8 cellular contexts compared by ENCODE assay signal in the genomic region with DNA sequence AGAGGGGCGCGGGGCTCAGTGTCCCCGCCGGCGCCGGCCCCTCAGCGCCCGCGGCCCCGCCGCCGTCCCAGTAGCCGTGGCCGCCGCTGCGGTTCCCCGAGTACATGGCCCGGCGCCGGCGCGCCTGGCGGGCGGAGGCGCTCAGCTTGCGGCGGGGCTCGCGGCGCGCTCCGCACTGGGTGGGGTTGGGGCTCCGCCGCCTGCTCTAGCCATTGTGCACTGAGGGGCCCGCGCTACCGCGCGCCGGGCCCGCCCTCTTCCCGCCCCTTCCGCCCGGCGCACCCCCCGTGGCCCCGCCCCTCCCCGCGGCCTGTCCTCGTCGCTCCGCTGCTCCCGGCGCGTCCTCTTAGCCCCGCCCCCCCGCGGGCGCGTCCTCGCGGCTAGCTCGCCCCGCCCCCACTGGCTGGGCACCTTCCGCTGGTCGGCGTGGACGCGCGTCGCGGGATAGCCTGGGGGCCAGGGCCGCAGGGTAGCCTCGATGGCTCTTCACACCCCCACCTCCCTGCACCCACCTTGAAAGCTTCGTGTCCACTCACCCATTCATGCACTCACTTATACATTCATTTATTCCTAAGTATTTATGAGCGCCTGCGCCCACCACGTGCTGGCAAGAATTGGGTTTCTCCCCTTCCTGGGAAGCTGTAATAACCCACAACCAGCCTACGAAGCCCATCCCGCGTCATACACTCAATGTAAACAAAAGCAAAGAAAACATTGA. TPM values are rescaled to one million over a fixed set of nuclear protein-coding genes. Genes with fewer than 3 reads are reported as not detected.
DNase-seq lines count a peak whose midpoint lies in the region; ATAC-seq and TF ChIP-seq lines count a peak whose summit lies in the region.

A gene with protein sequence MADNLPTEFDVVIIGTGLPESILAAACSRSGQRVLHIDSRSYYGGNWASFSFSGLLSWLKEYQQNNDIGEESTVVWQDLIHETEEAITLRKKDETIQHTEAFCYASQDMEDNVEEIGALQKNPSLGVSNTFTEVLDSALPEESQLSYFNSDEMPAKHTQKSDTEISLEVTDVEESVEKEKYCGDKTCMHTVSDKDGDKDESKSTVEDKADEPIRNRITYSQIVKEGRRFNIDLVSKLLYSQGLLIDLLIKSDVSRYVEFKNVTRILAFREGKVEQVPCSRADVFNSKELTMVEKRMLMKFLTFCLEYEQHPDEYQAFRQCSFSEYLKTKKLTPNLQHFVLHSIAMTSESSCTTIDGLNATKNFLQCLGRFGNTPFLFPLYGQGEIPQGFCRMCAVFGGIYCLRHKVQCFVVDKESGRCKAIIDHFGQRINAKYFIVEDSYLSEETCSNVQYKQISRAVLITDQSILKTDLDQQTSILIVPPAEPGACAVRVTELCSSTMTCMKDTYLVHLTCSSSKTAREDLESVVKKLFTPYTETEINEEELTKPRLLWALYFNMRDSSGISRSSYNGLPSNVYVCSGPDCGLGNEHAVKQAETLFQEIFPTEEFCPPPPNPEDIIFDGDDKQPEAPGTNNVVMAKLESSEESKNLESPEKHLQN (minus strand): TSS at position 221 of the 718 bp plus-strand sequence. CDS start 4,603 bp downstream, outside the sequence.
A gene with protein sequence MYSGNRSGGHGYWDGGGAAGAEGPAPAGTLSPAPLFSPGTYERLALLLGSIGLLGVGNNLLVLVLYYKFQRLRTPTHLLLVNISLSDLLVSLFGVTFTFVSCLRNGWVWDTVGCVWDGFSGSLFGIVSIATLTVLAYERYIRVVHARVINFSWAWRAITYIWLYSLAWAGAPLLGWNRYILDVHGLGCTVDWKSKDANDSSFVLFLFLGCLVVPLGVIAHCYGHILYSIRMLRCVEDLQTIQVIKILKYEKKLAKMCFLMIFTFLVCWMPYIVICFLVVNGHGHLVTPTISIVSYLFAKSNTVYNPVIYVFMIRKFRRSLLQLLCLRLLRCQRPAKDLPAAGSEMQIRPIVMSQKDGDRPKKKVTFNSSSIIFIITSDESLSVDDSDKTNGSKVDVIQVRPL (minus strand): TSS at position 221 of the 718 bp plus-strand sequence. CDS start 115 bp downstream, at position 106.

- H3F3A ChIP-seq in SU-DHL-6 (ENCODE audit: insufficient read depth) = peaks cover 6% of the 10 kb centered on the region; the same call in 1 of the 2 replicates

- H3K27me3 ChIP-seq in SU-DHL-6 (ENCODE audit: low read length) = no peaks in the 10 kb centered on the region
- H3K27me3 ChIP-seq in cardiac muscle cell = no peaks in the 10 kb centered on the region
- no peaks in the 10 kb centered on the region for H3K27me3 ChIP-seq in tibial nerve

- TF ChIP-seq POLR2A in tibial nerve (IDR thresholded peaks at IDR 0.05) = peak; percentile 80 to 88

- H3K4me3 ChIP-seq in GM12864 (ENCODE audit: low read depth, low read length) (peak within 1 kb of the TSS; percentile 89), SU-DHL-6 (ENCODE audit: insufficient read depth, low read length, poor library complexity, severe bottlenecking) (peak within 1 kb of the TSS; percentile 92), cardiac muscle cell (peak within 1 kb of the TSS; percentile 91), tibial nerve (peak within 1 kb of the TSS; percentile 77 to 95 (median 80))

- ATAC-seq in HG02623 (IDR thresholded peaks at IDR 0.05; ENCODE audit: unreplicated experiment) = peak; percentile 91

- peak within 1 kb of the TSS; percentile 76 for H3K4me2 ChIP-seq in SU-DHL-6 (ENCODE audit: low read depth, low read length, poor library complexity, severe bottlenecking)

- H2AFZ ChIP-seq in SU-DHL-6 (ENCODE audit: low read depth, low read length, severe bottlenecking) = peak within 1 kb of the TSS; percentile 100

- no peaks in the 10 kb centered on the region for H4K20me1 ChIP-seq in SU-DHL-6 (ENCODE audit: low read depth, low read length)

- no peak for TF ChIP-seq CTCF in GM12864 (IDR thresholded peaks at IDR 0.05; ENCODE audit: low read depth, low read length, missing control alignments)
- no peak for TF ChIP-seq CTCF in SU-DHL-6 (IDR thresholded peaks at IDR 0.05; ENCODE audit: insufficient read depth, low read length, poor library complexity, severe bottlenecking)
- no peak for TF ChIP-seq CTCF in cardiac muscle cell (IDR thresholded peaks at IDR 0.05; ENCODE audit: low read depth, low read length)
- TF ChIP-seq CTCF in tibial nerve (IDR thresholded peaks at IDR 0.05) = peak in 1 of 5 experiments; percentile 47

- no peaks in the 10 kb centered on the region for H3K79me2 ChIP-seq in SU-DHL-6 (ENCODE audit: insufficient read depth, low read length)

- 17 to 41% methylated on average over 8 to 16 of the region's 81 CpGs for WGBS in tibial nerve, 2 donors

- TF ChIP-seq EP300 in tibial nerve (IDR thresholded peaks at IDR 0.05) = no peak

- H3K9ac ChIP-seq in SU-DHL-6 (ENCODE audit: low read length) = peak within 1 kb of the TSS; percentile 68

- H3K9me3 ChIP-seq in SU-DHL-6 (ENCODE audit: insufficient read depth, low read length) = no peaks in the 10 kb centered on the region
- no peaks in the 10 kb centered on the region for H3K9me3 ChIP-seq in cardiac muscle cell (ENCODE audit: low read depth)
- no peaks in the 10 kb centered on the region for H3K9me3 ChIP-seq in tibial nerve

- peak; percentile 52 for DNase-seq in GM12864 (ENCODE audit: low read depth)
- DNase-seq in NCI-H1105 (lab: John Stamatoyannopoulos, UW) = peak; percentile 75
- peak; percentile 87 for DNase-seq in activated naive CD8-positive, alpha-beta T cell treated with anti-CD3 and anti-CD28 coated beads, Interleukin-2, amount 50 U/mL, for 16 hours (ENCODE audit: low read depth, low spot score)
- peak; percentile 93 to 94 for DNase-seq in cardiac muscle cell (ENCODE audit: low read depth in 1 of 2, low spot score in 1 of 2)
- DNase-seq in pons (ENCODE audit: low spot score) = peak; percentile 88
- peak; percentile 82 to 88 for DNase-seq in tibial nerve (ENCODE audit: low spot score in 2 of 2)

- peaks cover 10% of the 10 kb centered on the region for H3K4me1 ChIP-seq in cardiac muscle cell (ENCODE audit: low read depth)
- H3K4me1 ChIP-seq in tibial nerve = peaks cover 0 to 53% (median 10%) of the 10 kb centered on the region in 4 donors

- no peaks in the 10 kb centered on the region for H3K36me3 ChIP-seq in SU-DHL-6 (ENCODE audit: low read length)
- H3K36me3 ChIP-seq in cardiac muscle cell = no peaks in the 10 kb centered on the region
- H3K36me3 ChIP-seq in tibial nerve = peaks cover 0 to 5% (median 0%) of the 10 kb centered on the region in 3 donors

- no peaks in the 10 kb centered on the region for H3K9me2 ChIP-seq in SU-DHL-6 (replicated peaks; ENCODE audit: insufficient read depth, low read length)

- H3K27ac ChIP-seq in SU-DHL-6 (ENCODE audit: low read depth, low read length) (no peak within 1 kb of the TSS), cardiac muscle cell (peak within 1 kb of the TSS; percentile 73), tibial nerve (peak within 1 kb of the TSS; percentile 64 to 93 (median 90))

RNA-seq across cellular contexts. Expression of the first gene that starts in this region (rescaled TPM):
- total RNA-seq in cardiac muscle cell = 5.6 and 8.8 TPM in 2 replicates
- 3.3 and 6.6 TPM in 2 replicates for polyA plus RNA-seq in cardiac muscle cell
- 1 to 10 TPM; 5.7 to 9.6 (median 6.8) TPM for total RNA-seq in tibial nerve

RNA-seq across cellular contexts. Expression of the second gene that starts in this region (rescaled TPM):
- total RNA-seq in cardiac muscle cell (17.5 and 23.5 TPM in 2 replicates), tibial nerve (10 to 100 TPM; 17.8 to 31.7 (median 19.7) TPM)
- 19.7 and 47.1 TPM in 2 replicates for polyA plus RNA-seq in cardiac muscle cell
